9 cellular contexts compared by ENCODE assay signal in the genomic region with DNA sequence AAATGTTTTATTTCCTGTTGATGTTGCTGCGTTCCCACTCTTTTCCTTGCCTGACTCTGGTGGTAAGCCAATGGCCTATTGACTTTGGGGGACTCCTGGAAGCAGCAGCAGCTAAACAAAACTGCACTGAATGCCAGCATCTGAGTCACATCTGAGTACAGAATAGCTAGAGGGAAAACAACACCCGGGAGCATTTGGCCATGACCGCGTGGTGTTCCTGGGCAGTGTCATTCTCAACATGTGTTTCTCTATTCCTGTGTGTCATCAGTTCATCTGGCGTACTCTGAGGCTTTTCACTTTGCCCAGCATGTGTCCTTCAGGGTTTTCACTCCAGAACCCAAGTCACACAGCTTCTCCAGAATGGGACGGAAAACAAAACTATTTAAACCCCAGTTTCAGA.
A peak's percentile ranks its signal among the peaks of the same experiment; 100 is the strongest.
DNase-seq lines count a peak whose midpoint lies in the region; ATAC-seq and TF ChIP-seq lines count a peak whose summit lies in the region.
"Had no signal": no experiment of that assay in that cellular context is flagged by ENCODE, and none has a peak within 500 bp of the region (broad histone marks: within the 10 kb centered on the region; RNA-seq: fewer than 3 reads in every experiment).

No MANE protein-coding gene starts in this region.

- H3K27me3 ChIP-seq in BE2C (no peaks in the 10 kb centered on the region), SJSA1 (replicated peaks) (no peaks in the 10 kb centered on the region), parathyroid adenoma (ENCODE audit: control insufficient read depth, insufficient read depth, low read length) (no peaks in the 10 kb centered on the region)

- H3K4me2 ChIP-seq in parathyroid adenoma (ENCODE audit: low read length) (peak overlapping the region; percentile 15), OCI-LY7 (ENCODE audit: low read length) (no peak overlapping the region)

- peaks cover 18% of the 10 kb centered on the region for H3K4me1 ChIP-seq in BE2C
- peaks cover 44% of the 10 kb centered on the region for H3K4me1 ChIP-seq in SJSA1 (replicated peaks)
- H3K4me1 ChIP-seq in parathyroid adenoma, result peaks cover 62% of the 10 kb centered on the region
- no peaks in the 10 kb centered on the region for H3K4me1 ChIP-seq in OCI-LY7 (ENCODE audit: insufficient read depth, low read length, poor library complexity, severe bottlenecking)

- intact Hi-C loops in OCI-LY7 (cut with micrococcal nuclease; ENCODE audit: unreplicated experiment), result no loop called here

- no peaks in the 10 kb centered on the region for H3K9me2 ChIP-seq in OCI-LY7 (ENCODE audit: insufficient read depth, low read length)

- POLR2A ChIA-PET in OCI-LY7 (lab: Charles Lee), result no interaction called here

- H4K20me1 ChIP-seq in OCI-LY7 (ENCODE audit: insufficient read depth, low read length), result no peaks in the 10 kb centered on the region

- H3K27ac ChIP-seq in SJSA1, result peak overlapping the region; percentile 42
- H3K27ac ChIP-seq in parathyroid adenoma, result peak overlapping the region; percentile 86
- H3K27ac ChIP-seq in OCI-LY7 (ENCODE audit: low read depth, low read length, poor library complexity, severe bottlenecking), result no peak overlapping the region

- CTCF ChIA-PET in OCI-LY7 (lab: Charles Lee; ENCODE audit: unreplicated experiment), result no interaction called here

- ATAC-seq in GM21423 (IDR thresholded peaks at IDR 0.05; ENCODE audit: unreplicated experiment) (no peak), GM18511 (IDR thresholded peaks at IDR 0.05; ENCODE audit: unreplicated experiment) (no peak)

- BruUV-seq in OCI-LY7 (replicated peaks; lab: Mats Ljungman, UMichigan), result no TSS peak

- H3K9me3 ChIP-seq in BE2C (no peaks in the 10 kb centered on the region), SJSA1 (replicated peaks) (no peaks in the 10 kb centered on the region), parathyroid adenoma (ENCODE audit: control insufficient read depth, low read length) (no peaks in the 10 kb centered on the region), OCI-LY7 (ENCODE audit: low read length) (no peaks in the 10 kb centered on the region)

- H2AFZ ChIP-seq in parathyroid adenoma (peak overlapping the region; percentile 21), OCI-LY7 (ENCODE audit: low read length) (no peak overlapping the region)

- H3K9ac ChIP-seq in parathyroid adenoma, result no peak overlapping the region

- DNase-seq in BE2C (peak; percentile 75), SJSA1 (ENCODE audit: low read depth in 1 of 2, low spot score in 2 of 2) (peak; percentile 85 to 86), fibroblast of the conjunctiva (ENCODE audit: low read depth) (peak; percentile 62), T-helper 2 cell (no peak), OCI-LY7 (ENCODE audit: low spot score) (no peak)
- DNase-seq: NCI-H510A had no signal

- TF ChIP-seq CTCF in BE2C (IDR thresholded peaks at IDR 0.05; ENCODE audit: low read depth, low read length), result no peak
- TF ChIP-seq CTCF in parathyroid adenoma (IDR thresholded peaks at IDR 0.05), result no peak
- no peak for TF ChIP-seq CTCF in OCI-LY7 (conservative IDR thresholded peaks at IDR 0.05; ENCODE audit: low read length)

- H3K36me3 ChIP-seq in BE2C (peaks cover 37% of the 10 kb centered on the region), SJSA1 (no peaks in the 10 kb centered on the region; the same call in 1 of the 2 replicates), parathyroid adenoma (ENCODE audit: control insufficient read depth, insufficient read depth, low read length) (no peaks in the 10 kb centered on the region), OCI-LY7 (ENCODE audit: insufficient read depth, low read length) (no peaks in the 10 kb centered on the region)

- H3K4me3 ChIP-seq in BE2C (ENCODE audit: low read depth, low read length) (no peak overlapping the region), SJSA1 (no peak overlapping the region), parathyroid adenoma (ENCODE audit: low read depth, low read length) (no peak overlapping the region), OCI-LY7 (ENCODE audit: low read depth, low read length, poor library complexity, severe bottlenecking) (no peak overlapping the region)

- H3K79me2 ChIP-seq in parathyroid adenoma (no peaks in the 10 kb centered on the region), OCI-LY7 (ENCODE audit: insufficient read depth, low read depth, low read length) (no peaks in the 10 kb centered on the region)

Comparison
In these comparisons a context has a peak if more than half of its experiments do, and no peak if none do; other contexts are left out.
1. DNase-seq: peak in BE2C (single experiment), SJSA1 (2 of 2) and fibroblast of the conjunctiva (single experiment); none in T-helper 2 cell (0 of 5) and OCI-LY7 (single experiment).